Comparison of ENCODE assay signal across 1 cellular context in the genomic region with DNA sequence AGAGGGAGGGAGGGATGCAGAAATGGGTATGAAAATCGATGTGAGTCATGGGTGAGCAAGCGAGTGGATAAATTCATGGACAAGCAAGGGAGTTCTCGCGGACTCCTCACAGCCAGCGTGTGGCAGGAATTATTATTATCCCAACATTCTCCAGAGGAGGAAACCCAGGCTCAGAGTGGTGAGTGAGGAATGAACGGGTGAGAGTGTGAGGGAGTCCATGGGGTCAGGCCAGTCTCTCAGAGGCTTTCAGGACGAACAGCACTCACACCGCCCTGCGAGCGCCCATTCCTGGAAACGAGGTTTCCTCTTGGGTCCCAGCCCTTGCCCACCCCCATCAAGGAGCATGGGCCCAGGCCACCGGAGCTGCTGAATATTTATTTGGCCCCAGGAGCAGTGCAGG.
TF ChIP-seq lines count a peak whose summit lies in the region.

No MANE protein-coding gene starts in this region.

TF ChIP-seq in GM23338, 12 proteins besides CTCF, POLR2A, EP300 and RAD21 (continued from another document):
- no peak for TF ChIP-seq REST (IDR thresholded peaks at IDR 0.05; ENCODE audit: unreplicated experiment)
- TF ChIP-seq STAT1 (IDR thresholded peaks at IDR 0.05; ENCODE audit: unreplicated experiment): no peak
